In the genomic region with DNA sequence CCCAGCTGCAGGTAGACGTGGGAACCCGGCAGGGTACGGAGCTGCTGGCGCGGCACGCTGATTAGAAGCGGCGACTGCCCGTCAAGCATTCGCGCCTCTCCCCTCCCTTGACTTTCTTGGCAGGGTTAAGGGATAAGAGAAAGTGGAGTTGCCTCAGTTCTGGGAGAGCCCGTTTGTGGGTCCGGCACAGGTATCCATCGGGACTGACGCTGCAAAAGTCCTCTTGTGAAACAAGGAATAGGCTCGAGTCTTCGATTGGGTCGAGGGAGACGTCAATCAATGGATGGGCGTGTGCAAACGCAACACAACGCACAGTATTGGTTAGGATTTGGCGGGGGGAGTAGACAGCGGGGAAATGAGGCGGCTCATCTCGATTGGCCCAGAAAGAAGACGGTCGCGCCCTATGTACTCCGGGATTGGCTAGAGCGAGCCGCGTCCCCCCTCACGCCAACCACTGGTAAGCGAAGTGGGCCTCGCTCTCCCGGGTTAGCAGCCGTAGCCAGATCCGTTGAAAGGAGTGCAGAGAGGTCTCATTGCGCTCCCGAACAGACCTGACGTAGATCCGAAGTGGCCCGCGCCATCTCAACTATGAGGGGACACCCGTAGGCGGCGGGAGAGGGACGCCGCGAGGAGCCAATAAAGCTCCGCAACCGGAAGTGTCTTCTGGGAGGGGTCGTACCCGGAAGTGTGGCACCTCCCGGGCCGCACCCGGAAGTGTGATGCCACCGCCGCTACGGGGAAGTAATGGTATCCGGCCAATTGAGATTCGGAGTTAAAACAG, we compare ENCODE assay signal across 1 cellular context.
TF ChIP-seq lines count a peak whose summit lies in the region.

Gene MON1B (plus strand): TSS at position 713 of the 781 bp plus-strand sequence. CDS start 296 bp downstream, outside the sequence.

TF ChIP-seq in K562, 482 proteins besides CTCF, POLR2A, EP300 and RAD21 (continued from another document and continues in another):
- TF ChIP-seq, protein P1, sequence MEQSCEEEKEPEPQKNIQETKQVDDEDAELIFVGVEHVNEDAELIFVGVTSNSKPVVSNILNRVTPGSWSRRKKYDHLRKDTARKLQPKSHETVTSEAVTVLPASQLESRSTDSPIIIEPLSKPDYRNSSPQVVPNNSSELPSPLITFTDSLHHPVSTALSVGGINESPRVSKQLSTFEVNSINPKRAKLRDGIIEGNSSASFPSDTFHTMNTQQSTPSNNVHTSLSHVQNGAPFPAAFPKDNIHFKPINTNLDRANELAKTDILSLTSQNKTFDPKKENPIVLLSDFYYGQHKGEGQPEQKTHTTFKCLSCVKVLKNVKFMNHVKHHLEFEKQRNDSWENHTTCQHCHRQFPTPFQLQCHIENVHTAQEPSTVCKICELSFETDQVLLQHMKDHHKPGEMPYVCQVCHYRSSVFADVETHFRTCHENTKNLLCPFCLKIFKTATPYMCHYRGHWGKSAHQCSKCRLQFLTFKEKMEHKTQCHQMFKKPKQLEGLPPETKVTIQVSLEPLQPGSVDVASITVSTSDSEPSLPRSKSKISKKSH (CRISPR knock-in tag; IDR thresholded peaks at IDR 0.05): no peak
- TF ChIP-seq VEZF1 (CRISPR knock-in tag; IDR thresholded peaks at IDR 0.05) (peak; percentile 97), ZSCAN29 (IDR thresholded peaks at IDR 0.05) (no peak), RBM25 (IDR thresholded peaks at IDR 0.05; ENCODE audit: low read depth, low read length, severe bottlenecking) (peak; percentile 92), KLF13 (tag; IDR thresholded peaks at IDR 0.05; ENCODE audit: borderline replicate concordance, low read depth) (no peak), POLR2B (IDR thresholded peaks at IDR 0.05; ENCODE audit: low read depth, partially characterized antibody) (peak; percentile 72), ZNF77 (CRISPR knock-in tag; IDR thresholded peaks at IDR 0.05) (no peak), RB1 (IDR thresholded peaks at IDR 0.05; ENCODE audit: low read depth) (0 out of 2 replicates have a peak, but pooled peaks have one; percentile 10), ATF7 (IDR thresholded peaks at IDR 0.05) (peak; percentile 82), SP2 (IDR thresholded peaks at IDR 0.05; ENCODE audit: extremely low read depth, low read depth, low read length, poor library complexity, severe bottlenecking) (peak; percentile 81), MYC (IDR thresholded peaks at IDR 0.05; ENCODE audit: low read depth, low read length) (0 out of 2 replicates have a peak, but pooled peaks have one; percentile 17), MYC (CRISPR knock-in tag; IDR thresholded peaks at IDR 0.05; ENCODE audit: borderline replicate concordance, low read depth) (no peak), CHD2 (IDR thresholded peaks at IDR 0.05; ENCODE audit: low read depth, low read length) (peak; percentile 67), MNT (conservative IDR thresholded peaks at IDR 0.05) (peak; percentile 61 to 74), NRF1 (conservative IDR thresholded peaks at IDR 0.05 in 1 of 2, IDR thresholded peaks at IDR 0.05 in 1 of 2) (peak; percentile 67 to 76), NR3C1 (CRISPR knock-in tag; IDR thresholded peaks at IDR 0.05) (no peak), KHSRP (IDR thresholded peaks at IDR 0.05) (no peak), SAP30 (IDR thresholded peaks at IDR 0.05; ENCODE audit: borderline replicate concordance, insufficient read depth, low read depth, low read length, poor library complexity, severe bottlenecking) (peak; percentile 87), CREB3L1 (IDR thresholded peaks at IDR 0.05; ENCODE audit: borderline replicate concordance, low read depth) (peak; percentile 58), RBFOX2 (IDR thresholded peaks at IDR 0.05; ENCODE audit: low read depth, low read length) (peak; percentile 89), ZNF263 (CRISPR knock-in tag; IDR thresholded peaks at IDR 0.05; ENCODE audit: borderline replicate concordance) (no peak), BRF1 (IDR thresholded peaks at IDR 0.05; ENCODE audit: borderline replicate concordance, extremely low read depth, insufficient read length) (no peak), GATAD2B (IDR thresholded peaks at IDR 0.05; ENCODE audit: borderline replicate concordance) (peak; percentile 85), TARDBP (IDR thresholded peaks at IDR 0.05) (no peak), FOXJ2 (tag; IDR thresholded peaks at IDR 0.05) (peak; percentile 72; the same call in 1 of the 2 replicates), ZEB2 (IDR thresholded peaks at IDR 0.05) (no peak), GTF3C2 (IDR thresholded peaks at IDR 0.05; ENCODE audit: borderline replicate concordance, extremely low read depth, insufficient read length) (no peak)
- TF ChIP-seq, protein P2, sequence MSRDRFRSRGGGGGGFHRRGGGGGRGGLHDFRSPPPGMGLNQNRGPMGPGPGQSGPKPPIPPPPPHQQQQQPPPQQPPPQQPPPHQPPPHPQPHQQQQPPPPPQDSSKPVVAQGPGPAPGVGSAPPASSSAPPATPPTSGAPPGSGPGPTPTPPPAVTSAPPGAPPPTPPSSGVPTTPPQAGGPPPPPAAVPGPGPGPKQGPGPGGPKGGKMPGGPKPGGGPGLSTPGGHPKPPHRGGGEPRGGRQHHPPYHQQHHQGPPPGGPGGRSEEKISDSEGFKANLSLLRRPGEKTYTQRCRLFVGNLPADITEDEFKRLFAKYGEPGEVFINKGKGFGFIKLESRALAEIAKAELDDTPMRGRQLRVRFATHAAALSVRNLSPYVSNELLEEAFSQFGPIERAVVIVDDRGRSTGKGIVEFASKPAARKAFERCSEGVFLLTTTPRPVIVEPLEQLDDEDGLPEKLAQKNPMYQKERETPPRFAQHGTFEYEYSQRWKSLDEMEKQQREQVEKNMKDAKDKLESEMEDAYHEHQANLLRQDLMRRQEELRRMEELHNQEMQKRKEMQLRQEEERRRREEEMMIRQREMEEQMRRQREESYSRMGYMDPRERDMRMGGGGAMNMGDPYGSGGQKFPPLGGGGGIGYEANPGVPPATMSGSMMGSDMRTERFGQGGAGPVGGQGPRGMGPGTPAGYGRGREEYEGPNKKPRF (IDR thresholded peaks at IDR 0.05; ENCODE audit: low read depth, low read length): no peak
- TF ChIP-seq, protein P3, sequence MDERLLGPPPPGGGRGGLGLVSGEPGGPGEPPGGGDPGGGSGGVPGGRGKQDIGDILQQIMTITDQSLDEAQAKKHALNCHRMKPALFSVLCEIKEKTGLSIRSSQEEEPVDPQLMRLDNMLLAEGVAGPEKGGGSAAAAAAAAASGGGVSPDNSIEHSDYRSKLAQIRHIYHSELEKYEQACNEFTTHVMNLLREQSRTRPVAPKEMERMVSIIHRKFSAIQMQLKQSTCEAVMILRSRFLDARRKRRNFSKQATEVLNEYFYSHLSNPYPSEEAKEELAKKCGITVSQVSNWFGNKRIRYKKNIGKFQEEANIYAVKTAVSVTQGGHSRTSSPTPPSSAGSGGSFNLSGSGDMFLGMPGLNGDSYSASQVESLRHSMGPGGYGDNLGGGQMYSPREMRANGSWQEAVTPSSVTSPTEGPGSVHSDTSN (CRISPR knock-in tag; IDR thresholded peaks at IDR 0.05; ENCODE audit: low read depth): peak; percentile 72
- TF ChIP-seq, protein P3 (tag; conservative IDR thresholded peaks at IDR 0.05; ENCODE audit: low read depth): peak; percentile 98
